18 cellular contexts compared by ENCODE assay signal in the genomic region with DNA sequence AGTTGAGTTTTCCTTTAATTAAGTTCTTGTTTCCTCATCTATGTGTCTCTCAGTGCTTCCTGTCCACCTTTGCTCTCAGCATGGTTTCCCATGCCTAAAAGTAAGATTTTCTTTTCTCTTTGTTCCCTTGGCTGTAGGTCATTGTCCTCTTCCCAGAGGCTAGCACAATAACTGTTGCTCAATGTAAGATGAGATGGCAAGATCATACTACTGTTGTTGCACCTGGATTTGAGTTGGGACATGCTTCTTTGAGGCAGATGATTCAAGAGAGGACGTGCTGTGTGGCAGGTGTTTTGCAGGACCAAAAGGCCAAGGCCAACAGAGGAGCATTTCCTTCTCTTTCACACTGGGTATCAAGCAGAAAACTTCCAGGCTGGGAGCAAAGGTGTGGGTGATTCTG. TPM values are rescaled to one million over a fixed set of nuclear protein-coding genes. Genes with fewer than 3 reads are reported as not detected.
DNase-seq lines count a peak whose midpoint lies in the region; ATAC-seq and TF ChIP-seq lines count a peak whose summit lies in the region.
"Had no signal": no experiment of that assay in that cellular context is flagged by ENCODE, and none has a peak within 500 bp of the region (broad histone marks: within the 10 kb centered on the region; RNA-seq: fewer than 3 reads in every experiment).

No MANE protein-coding gene starts in this region.

- no peak overlapping the region for H3K9ac ChIP-seq in PC-3 (ENCODE audit: low read length)

- H3K36me3 ChIP-seq in PC-3 (ENCODE audit: low read depth, low read length) = no peaks in the 10 kb centered on the region
- no peaks in the 10 kb centered on the region for H3K36me3 ChIP-seq in thyroid gland
- H3K36me3 ChIP-seq: SJSA1 had no signal

- H3K4me3 ChIP-seq in PC-3 (ENCODE audit: low read length) (no peak overlapping the region), thyroid gland (replicated peaks in 1 of 3) (no peak overlapping the region)
- H3K4me3 ChIP-seq: SJSA1 had no signal

- H4K20me1 ChIP-seq in PC-3 (ENCODE audit: low read length) = no peaks in the 10 kb centered on the region

- peak overlapping the region; percentile 66; the same call in 1 of the 2 replicates for H3K27ac Mint-ChIP-seq in WTC11

- DNase-seq in NCI-H1105 treated with DMSO at 0.1 percent for 48 hours (lab: John Stamatoyannopoulos, UW) (peak; percentile 12), NCI-H1105 (lab: John Stamatoyannopoulos, UW) (no peak), NCI-H146 treated with DMSO at 0.1 percent for 48 hours (lab: John Stamatoyannopoulos, UW; ENCODE audit: unreplicated experiment) (peak; percentile 98), NCI-H345 treated with DMSO at 0.1 percent for 48 hours (lab: John Stamatoyannopoulos, UW; ENCODE audit: unreplicated experiment) (peak; percentile 81), WTC11 (ENCODE audit: low spot score) (no peak), PC-3 (no peak), thyroid gland (no peak)
- no peak for DNase-seq in stimulated activated CD4-positive, alpha-beta T cell treated with anti-CD3 and anti-CD28 coated beads, Interleukin-4, amount 100 ng/mL, for 1 hour
- DNase-seq: C1 segment of cervical spinal cord, DMS79 treated with DMSO at 0.1 percent for 48 hours, KG1, NCI-H446, RPMI8226 had no signal

- POLR2A ChIA-PET in WTC11 (lab: Charles Lee) (no interaction called here), PC-3 (lab: Charles Lee; ENCODE audit: unreplicated experiment) (no interaction called here)

- peaks cover 4% of the 10 kb centered on the region; the same call in 1 of the 2 replicates for H3K27me3 Mint-ChIP-seq in WTC11 (ENCODE audit: low read depth)

- no peak overlapping the region for H2AFZ ChIP-seq in PC-3 (ENCODE audit: low read length)

- H3K27ac ChIP-seq in PC-3 (ENCODE audit: low read length) = no peak overlapping the region
- no peak overlapping the region for H3K27ac ChIP-seq in thyroid gland
- H3K27ac ChIP-seq: SJSA1 had no signal

- no peak for TF ChIP-seq POLR2A in thyroid gland (IDR thresholded peaks at IDR 0.05)

- BruUV-seq in PC-3 (replicated peaks; lab: Mats Ljungman, UMichigan) = no TSS peak

- H3K36me3 Mint-ChIP-seq in WTC11 = no peaks in the 10 kb centered on the region

- TF ChIP-seq CTCF in WTC11 (IDR thresholded peaks at IDR 0.05) (no peak), PC-3 (conservative IDR thresholded peaks at IDR 0.05; ENCODE audit: low read depth, low read length) (no peak), thyroid gland (IDR thresholded peaks at IDR 0.05) (no peak)

- H3K9me3 ChIP-seq in PC-3 (ENCODE audit: low read length) (no peaks in the 10 kb centered on the region), thyroid gland (no peaks in the 10 kb centered on the region)
- H3K9me3 ChIP-seq: SJSA1 had no signal

- H3F3A ChIP-seq in PC-3 (ENCODE audit: low read length, unreplicated experiment) = no peaks in the 10 kb centered on the region

- H3K9me2 ChIP-seq in PC-3 (replicated peaks; ENCODE audit: low read length) = no peaks in the 10 kb centered on the region

- WGBS in thyroid gland, 2 donors = 47 to 53% methylated on average over 1 of the region's 1 CpG

- H3K4me3 Mint-ChIP-seq in WTC11 = no peak overlapping the region

- no peaks in the 10 kb centered on the region for H3K4me1 ChIP-seq in PC-3 (ENCODE audit: insufficient read depth, low read length)
- H3K4me1 ChIP-seq in thyroid gland = no peaks in the 10 kb centered on the region
- H3K4me1 ChIP-seq: SJSA1 had no signal

- CTCF ChIA-PET in WTC11 (lab: Charles Lee) = no interaction called here
- CTCF ChIA-PET in PC-3 (lab: Charles Lee) = no interaction called here

- H3K4me1 Mint-ChIP-seq in WTC11 = peaks cover 28% of the 10 kb centered on the region

- H3K9me3 Mint-ChIP-seq in WTC11 = peaks cover 9% of the 10 kb centered on the region

- ATAC-seq in WTC11 (peak; percentile 26; the same call in 1 of the 2 replicates), PC-3 (no peak)
- ATAC-seq: HCT116 had no signal

- H3K4me2 ChIP-seq in PC-3 (ENCODE audit: low read length) = no peak overlapping the region

- H3K27me3 ChIP-seq in PC-3 (ENCODE audit: low read length) (peaks cover 21% of the 10 kb centered on the region; the same call in 1 of the 2 replicates), thyroid gland (no peaks in the 10 kb centered on the region)
- H3K27me3 ChIP-seq: SJSA1 had no signal

- H3K79me2 ChIP-seq in PC-3 (ENCODE audit: low read length) = no peaks in the 10 kb centered on the region

- intact Hi-C loops in PC-3 (cut with micrococcal nuclease) = no loop called here
- intact Hi-C loops in thyroid gland (cut with DNase I) = no loop called here

TF ChIP-seq in WTC11, 78 proteins besides CTCF, POLR2A, EP300 and RAD21:
- TF ChIP-seq ZNF219 (CRISPR knock-in tag; IDR thresholded peaks at IDR 0.05; ENCODE audit: borderline replicate concordance) = no peak
- peak; percentile 26; the same call in 1 of the 2 replicates for TF ChIP-seq ZNF423 (CRISPR knock-in tag; IDR thresholded peaks at IDR 0.05)

RNA-seq across cellular contexts. Expression of a gene that starts 11.3 kb away (rescaled TPM):
- total RNA-seq in WTC11 (2021) (1.8 to 2.6 TPM (median 2.4 TPM) in 3 replicates), PC-3 (2014; rRNA removed) (not detected in 2 replicates), thyroid gland (not detected)
- total RNA-seq: A172, MCF 10A, OCI-LY7, SJSA1 had no signal

RNA-seq across cellular contexts. Expression of a gene that starts 58.7 kb away (rescaled TPM):
- total RNA-seq in WTC11 (2021) (0.05 TPM in 2 of 3 replicates, not detected in the other), PC-3 (2014; rRNA removed) (not detected in 2 replicates), thyroid gland (not detected)
- total RNA-seq: A172, MCF 10A, OCI-LY7, SJSA1 had no signal

Comparison
In these comparisons a context has a peak if more than half of its experiments do, and no peak if none do; other contexts are left out.
1. DNase-seq: peak in NCI-H1105 treated with DMSO at 0.1 percent for 48 hours (single experiment), NCI-H146 treated with DMSO at 0.1 percent for 48 hours (single experiment) and NCI-H345 treated with DMSO at 0.1 percent for 48 hours (single experiment); none in NCI-H1105 (single experiment), WTC11 (single experiment), stimulated activated CD4-positive, alpha-beta T cell treated with anti-CD3 and anti-CD28 coated beads, Interleukin-4, amount 100 ng/mL, for 1 hour (single experiment), PC-3 (single experiment) and thyroid gland (0 of 2).